Comparison of ENCODE assay signal across 20 cellular contexts in genomic region chr5:31485376-31486207, GRCh38. TPM values are rescaled to one million over a fixed set of nuclear protein-coding genes. Genes with fewer than 3 reads are reported as not detected.
DNase-seq lines count a peak whose midpoint lies in the region; FAIRE-seq and TF ChIP-seq lines count a peak whose summit lies in the region.
"Had no signal": no experiment of that assay in that cellular context is flagged by ENCODE, and none has a peak within 500 bp of the region (broad histone marks: within the 10 kb centered on the region; RNA-seq: fewer than 3 reads in every experiment).

No MANE protein-coding gene starts in this region.

- H3K27me3 ChIP-seq in endothelial cell of umbilical vein (ENCODE audit: control insufficient read depth in 2 of 2, insufficient read depth in 2 of 2, low read length in 2 of 2) (no peaks in the 10 kb centered on the region), small intestine (ENCODE audit: control insufficient read depth in 2 of 2, insufficient read depth in 2 of 2, low read length in 2 of 2) (no peaks in the 10 kb centered on the region), esophagus squamous epithelium (no peaks in the 10 kb centered on the region), thyroid gland (no peaks in the 10 kb centered on the region), MG63 (no peaks in the 10 kb centered on the region)

- peaks cover 2% of the 10 kb centered on the region for H3K9me1 ChIP-seq in endothelial cell of umbilical vein (replicated peaks; ENCODE audit: control insufficient read depth, extremely low read depth, insufficient read depth, low read length)

- H2AFZ ChIP-seq in endothelial cell of umbilical vein (ENCODE audit: low read depth, low read length): no peak overlapping the region

- TSS peak; percentile 74 for BruUV-seq in endothelial cell of umbilical vein (replicated peaks; lab: Mats Ljungman, UMichigan)

- peak overlapping the region; percentile 52 for H3K4me2 ChIP-seq in endothelial cell of umbilical vein (ENCODE audit: insufficient read depth, low read length)
- H3K4me2 ChIP-seq: KMS-11 had no signal

- peak overlapping the region; percentile 24 for H3K9ac ChIP-seq in endothelial cell of umbilical vein (replicated peaks; ENCODE audit: extremely low read depth, insufficient read depth, low read length)
- H3K9ac ChIP-seq: KMS-11 had no signal

- H3K36me3 ChIP-seq in endothelial cell of umbilical vein (ENCODE audit: control insufficient read depth in 2 of 2, extremely low read depth in 1 of 2, insufficient read depth in 2 of 2, low read length in 2 of 2) (peaks cover 3 to 4% of the 10 kb centered on the region in 2 experiments), small intestine (ENCODE audit: control insufficient read depth in 2 of 2, insufficient read depth in 2 of 2, low read length in 2 of 2) (peaks cover 5 to 6% of the 10 kb centered on the region in 2 donors), esophagus squamous epithelium (peaks cover 0 to 87% (median 0%) of the 10 kb centered on the region in 3 donors), thyroid gland (peaks cover 0 to 34% of the 10 kb centered on the region in 2 donors), MG63 (peaks cover 36% of the 10 kb centered on the region)

- no peak overlapping the region for H3K4me3 ChIP-seq in endothelial cell of umbilical vein (replicated peaks in 1 of 3; ENCODE audit: insufficient read depth in 1 of 3, low read depth in 1 of 3, low read length in 3 of 3)
- peak overlapping the region in 1 of 2 donors; percentile 11 for H3K4me3 ChIP-seq in small intestine (ENCODE audit: low read depth in 1 of 2, low read length in 2 of 2)
- no peak overlapping the region for H3K4me3 ChIP-seq in esophagus squamous epithelium
- no peak overlapping the region for H3K4me3 ChIP-seq in thyroid gland (replicated peaks in 1 of 3)
- H3K4me3 ChIP-seq in MG63: no peak overlapping the region

- POLR2A ChIA-PET in endothelial cell of umbilical vein (lab: Charles Lee): interaction anchor here (0.7 kb wide), 2 partner anchors 13 to 1835 kb away, joined by 3 to 5 read pairs; no protein-coding TSS in a partner anchor

- dilution Hi-C loops in endothelial cell of umbilical vein (cut with MboI; ENCODE audit: extremely low pct_ligation_motif_present, low sequenced_read_pairs): no loop called here

- no peaks in the 10 kb centered on the region for H3K79me2 ChIP-seq in endothelial cell of umbilical vein (ENCODE audit: control insufficient read depth, insufficient read depth, low read length)

- H3K4me1 Mint-ChIP-seq in mesothelial cell of epicardium: peaks cover 6% of the 10 kb centered on the region

- 23 to 35% (median 34%) methylated on average over 7 of the region's 7 CpGs for WGBS in small intestine, 3 donors
- 77 to 78% methylated on average over 7 of the region's 7 CpGs for WGBS in esophagus squamous epithelium, 2 donors
- WGBS in thyroid gland, 2 donors: 87 to 88% methylated on average over 7 of the region's 7 CpGs

- no peak for TF ChIP-seq CTCF in endothelial cell of umbilical vein (IDR thresholded peaks at IDR 0.05; ENCODE audit: extremely low read depth in 1 of 2, insufficient read depth in 1 of 2, low read depth in 1 of 2, low read length in 2 of 2)
- TF ChIP-seq CTCF in mesothelial cell of epicardium (IDR thresholded peaks at IDR 0.05; ENCODE audit: unreplicated experiment): no peak
- no peak for TF ChIP-seq CTCF in esophagus squamous epithelium (IDR thresholded peaks at IDR 0.05)
- TF ChIP-seq CTCF in thyroid gland (IDR thresholded peaks at IDR 0.05): no peak

- DNase-seq in amniotic epithelial cell (ENCODE audit: low read depth) (peak; percentile 26), endothelial cell of umbilical vein (ENCODE audit: low read depth, low spot score) (peak; percentile 92), mesothelial cell of epicardium (ENCODE audit: low spot score in 2 of 2, unreplicated experiment in 2 of 2) (no peak), small intestine (peak; percentile 72), esophagus squamous epithelium (lab: John Stamatoyannopoulos, UW) (no peak), thyroid gland (no peak), MG63 (no peak), NCI-H1417 treated with DMSO at 0.1 percent for 48 hours (lab: John Stamatoyannopoulos, UW) (no peak)
- DNase-seq: ACHN, DMS79 treated with DMSO at 0.1 percent for 48 hours, NCI-H1436 treated with DMSO at 0.1 percent for 48 hours, NCI-H2029, NCI-H345, NCI-H524 treated with DMSO at 0.1 percent for 48 hours, PC-3, RPMI8226, SHP77 treated with DMSO at 0.1 percent for 48 hours had no signal

- peaks cover 44% of the 10 kb centered on the region for H3K36me3 Mint-ChIP-seq in mesothelial cell of epicardium

- no peaks in the 10 kb centered on the region for H4K20me1 ChIP-seq in endothelial cell of umbilical vein (replicated peaks; ENCODE audit: control insufficient read depth, extremely low read depth, insufficient read depth, low read length)

- peak overlapping the region; percentile 50 for H3K27ac ChIP-seq in endothelial cell of umbilical vein (ENCODE audit: insufficient read depth, low read depth, low read length)
- peak overlapping the region in 1 of 2 donors; percentile 52 for H3K27ac ChIP-seq in small intestine (ENCODE audit: low read depth in 1 of 2, low read length in 1 of 2)
- H3K27ac ChIP-seq in esophagus squamous epithelium: no peak overlapping the region
- no peak overlapping the region for H3K27ac ChIP-seq in thyroid gland
- H3K27ac ChIP-seq: C4-2B, KMS-11 had no signal

- H3K9me3 Mint-ChIP-seq in mesothelial cell of epicardium: no peaks in the 10 kb centered on the region

- H3K27me3 Mint-ChIP-seq in mesothelial cell of epicardium (ENCODE audit: low read depth): no peaks in the 10 kb centered on the region

- intact Hi-C loops in endothelial cell of umbilical vein (cut with micrococcal nuclease): loop anchor here (1.0 to 5.0 kb wide), 2 partner anchors 8 to 253 kb away; no protein-coding TSS in a partner anchor
- intact Hi-C loops in esophagus squamous epithelium (cut with DNase I): no loop called here
- intact Hi-C loops in thyroid gland (cut with DNase I): no loop called here

- H3K4me3 Mint-ChIP-seq in mesothelial cell of epicardium: no peak overlapping the region

- TF ChIP-seq POLR2A in endothelial cell of umbilical vein (IDR thresholded peaks at IDR 0.05; ENCODE audit: low read depth, low read length) (no peak), esophagus squamous epithelium (IDR thresholded peaks at IDR 0.05) (no peak), thyroid gland (IDR thresholded peaks at IDR 0.05) (no peak)

- peak overlapping the region; percentile 7 for H3K27ac Mint-ChIP-seq in mesothelial cell of epicardium

- FAIRE-seq in endothelial cell of umbilical vein (lab: Jason Lieb, UNC) (peak; percentile 70), small intestine (lab: Jason Lieb, UNC) (no peak)
- FAIRE-seq: HepG2 had no signal

- H3K4me1 ChIP-seq in endothelial cell of umbilical vein (ENCODE audit: control insufficient read depth, extremely low read depth, insufficient read depth, low read length): peaks cover 22% of the 10 kb centered on the region
- peaks cover 2 to 5% of the 10 kb centered on the region in 2 donors for H3K4me1 ChIP-seq in small intestine (ENCODE audit: control insufficient read depth in 2 of 2, insufficient read depth in 1 of 2, low read depth in 1 of 2, low read length in 1 of 2)
- no peaks in the 10 kb centered on the region for H3K4me1 ChIP-seq in esophagus squamous epithelium
- H3K4me1 ChIP-seq in thyroid gland: no peaks in the 10 kb centered on the region

- H3K9me3 ChIP-seq in endothelial cell of umbilical vein (replicated peaks; ENCODE audit: control insufficient read depth, insufficient read depth, low read length) (no peaks in the 10 kb centered on the region), small intestine (ENCODE audit: control insufficient read depth, low read depth) (no peaks in the 10 kb centered on the region), esophagus squamous epithelium (no peaks in the 10 kb centered on the region), thyroid gland (no peaks in the 10 kb centered on the region), MG63 (no peaks in the 10 kb centered on the region)

- CTCF ChIA-PET in endothelial cell of umbilical vein (lab: Charles Lee): interaction anchor here (1.0 to 1.3 kb wide), 3 partner anchors 10 to 88 kb away, joined by 3 to 10 read pairs (median 3); no protein-coding TSS in a partner anchor

TF ChIP-seq in endothelial cell of umbilical vein, 7 proteins besides CTCF, POLR2A, EP300 and RAD21:
- TF ChIP-seq POLR2AphosphoS5 (IDR thresholded peaks at IDR 0.05; ENCODE audit: insufficient read depth, low read depth, low read length): no peak
- no peak for TF ChIP-seq FOS (IDR thresholded peaks at IDR 0.05; ENCODE audit: borderline replicate concordance, insufficient read depth, low read length)
TF ChIP-seq in endothelial cell of umbilical vein: peak in this region for 0.

RNA-seq across cellular contexts. Expression of gene DROSHA, which starts 46.3 kb away (rescaled TPM):
- total RNA-seq in endothelial cell of umbilical vein (90.0 and 96.4 TPM in 2 replicates), mesothelial cell of epicardium (86.7 to 102 TPM (median 93.1 TPM) in 3 replicates), esophagus squamous epithelium (10 to 100 TPM; 26.1 to 36.5 (median 31.8) TPM), thyroid gland (10 to 100 TPM; 45.6 to 52.3 (median 46.2) TPM)
- polyA plus RNA-seq in endothelial cell of umbilical vein (49.1 and 53.3 TPM in 2 replicates), small intestine (10 to 100 TPM; 24.0 to 34.1 (median 28.6) TPM)
- polyA plus RNA-seq in endothelial cell of umbilical vein (2011; cell fraction: cytosol; rRNA removed): 43.8 and 55.1 TPM in 2 replicates
- polyA plus RNA-seq in endothelial cell of umbilical vein (2011; cell fraction: nucleus; rRNA removed): 159 and 205 TPM in 2 replicates
- 48.7 and 50.5 TPM in 2 replicates for polyA plus RNA-seq in endothelial cell of umbilical vein (2012)
- polyA minus RNA-seq in endothelial cell of umbilical vein: 189 and 204 TPM in 2 replicates
- 93.2 TPM for polyA minus RNA-seq in endothelial cell of umbilical vein (2011; cell fraction: cytosol; rRNA and poly(A)+ RNA removed)
- polyA minus RNA-seq in endothelial cell of umbilical vein (2011; cell fraction: nucleus; rRNA and poly(A)+ RNA removed): 133 and 137 TPM in 2 replicates
- total RNA-seq in MG63 (2014; rRNA removed; shearing (Covaris generic); ENCODE audit: low replicate concordance): 47.1 and 79.5 TPM in 2 replicates

RNA-seq across cellular contexts. Expression of gene C5orf22, which starts 46.5 kb away (rescaled TPM):
- total RNA-seq in endothelial cell of umbilical vein (27.5 and 27.6 TPM in 2 replicates), mesothelial cell of epicardium (21.1 to 22.9 TPM (median 22.7 TPM) in 3 replicates), esophagus squamous epithelium (10 to 100 TPM; 11.0 to 19.8 (median 13.5) TPM), thyroid gland (10 to 100 TPM; 13.8 to 25.6 (median 19.3) TPM)
- polyA plus RNA-seq in endothelial cell of umbilical vein (11.7 and 23.7 TPM in 2 replicates), small intestine (10 to 100 TPM in 1 of 3 donors, 1 to 10 TPM in 2; 6.8 to 11.1 (median 7.8) TPM)
- polyA plus RNA-seq in endothelial cell of umbilical vein (2011; cell fraction: cytosol; rRNA removed): 12.2 and 12.9 TPM in 2 replicates
- polyA plus RNA-seq in endothelial cell of umbilical vein (2011; cell fraction: nucleus; rRNA removed): 8.7 and 13.6 TPM in 2 replicates
- 11.7 and 16.7 TPM in 2 replicates for polyA plus RNA-seq in endothelial cell of umbilical vein (2012)
- 28.6 and 33.4 TPM in 2 replicates for polyA minus RNA-seq in endothelial cell of umbilical vein
- 13.8 TPM for polyA minus RNA-seq in endothelial cell of umbilical vein (2011; cell fraction: cytosol; rRNA and poly(A)+ RNA removed)
- 16.1 and 19.3 TPM in 2 replicates for polyA minus RNA-seq in endothelial cell of umbilical vein (2011; cell fraction: nucleus; rRNA and poly(A)+ RNA removed)
- total RNA-seq in MG63 (2014; rRNA removed; shearing (Covaris generic); ENCODE audit: low replicate concordance): 2.9 and 3.5 TPM in 2 replicates

Comparison
In these comparisons a context has a peak if more than half of its experiments do, and no peak if none do; other contexts are left out.
1. DNase-seq: peak in amniotic epithelial cell (single experiment), endothelial cell of umbilical vein (single experiment) and small intestine (single experiment); none in mesothelial cell of epicardium (0 of 2), esophagus squamous epithelium (single experiment), thyroid gland (0 of 2), MG63 (single experiment) and NCI-H1417 treated with DMSO at 0.1 percent for 48 hours (single experiment).